4 cellular contexts compared by ENCODE assay signal in genomic region chrX:13186643-13187042, GRCh38.
A peak's percentile ranks its signal among the peaks of the same experiment; 100 is the strongest.
DNase-seq lines count a peak whose midpoint lies in the region; ATAC-seq, FAIRE-seq and TF ChIP-seq lines count a peak whose summit lies in the region.
"Not testable (repeated sequence)": the region's sequence is repeated elsewhere in the genome, so short reads cannot be mapped to it uniquely, and the experiment has no call there.

No MANE protein-coding gene starts in this region.

- DNase-seq in A549 (ENCODE audit: low read depth in 1 of 2, low spot score in 1 of 2); GM12891 (ENCODE audit: insufficient read length, low spot score); K562 (ENCODE audit: extremely low read depth in 1 of 4, low spot score in 3 of 4): not testable (repeated sequence)

- H3K79me2 ChIP-seq in K562 (ENCODE audit: control insufficient read depth, insufficient read depth, low read length) = not testable (repeated sequence)

- WGBS in A549 (ENCODE audit: missing lambda C conversion rate) = 67% methylated on average over 3 of the region's 3 CpGs
- 24% methylated on average over 3 of the region's 3 CpGs for WGBS in K562 (ENCODE audit: insufficient coverage, low coverage, missing lambda C conversion rate)

- TF ChIP-seq RAD21 in A549 (conservative IDR thresholded peaks at IDR 0.05 in 1 of 2, IDR thresholded peaks at IDR 0.05 in 1 of 2); K562 (CRISPR knock-in tag; conservative IDR thresholded peaks at IDR 0.05 in 1 of 2, IDR thresholded peaks at IDR 0.05 in 1 of 2): not testable (repeated sequence)

- FAIRE-seq in A549 (lab: Jason Lieb, UNC) (peak; percentile 18), GM12891 (lab: Jason Lieb, UNC) (peak; percentile 51)
- not testable (repeated sequence) for FAIRE-seq in K562 (lab: Jason Lieb, UNC)

- not testable (repeated sequence) for BruUV-seq in K562 (replicated peaks; lab: Mats Ljungman, UMichigan)

- H4K20me1 ChIP-seq in K562 (replicated peaks; ENCODE audit: control insufficient read depth, insufficient read depth, low read length) = not testable (repeated sequence)

- not testable (repeated sequence) for TF ChIP-seq POLR2A in A549 (IDR thresholded peaks at IDR 0.05; ENCODE audit: low read length); GM12891 (IDR thresholded peaks at IDR 0.05; ENCODE audit: low read depth, low read length); K562 (conservative IDR thresholded peaks at IDR 0.05)

- in situ Hi-C loops in K562 (cut with MboI) = not testable (repeated sequence)

- POLR2A ChIA-PET in A549 (lab: Yijun Ruan, JAX); HEK293 (lab: Yijun Ruan, JAX); K562 (lab: Yijun Ruan, JAX): not testable (repeated sequence)

- not testable (repeated sequence) for H3K27me3 ChIP-seq in K562 (ENCODE audit: control insufficient read depth in 2 of 2, insufficient read depth in 2 of 2, low read length in 2 of 2)

- not testable (repeated sequence) for TF ChIP-seq EP300 in A549 (IDR thresholded peaks at IDR 0.05); K562 (IDR thresholded peaks at IDR 0.05; ENCODE audit: low read length)

- H3K9ac ChIP-seq in K562 (ENCODE audit: insufficient read depth in 1 of 2, low read depth in 2 of 2, low read length in 2 of 2) = not testable (repeated sequence)

- H3K27ac ChIP-seq in A549; HEK293 (ENCODE audit: extremely low read depth, low read depth, low read length); K562 (ENCODE audit: extremely low read depth, low read depth, low read length): not testable (repeated sequence)

- not testable (repeated sequence) for H3K4me2 ChIP-seq in A549; K562 (ENCODE audit: insufficient read depth, low read length)

- peaks cover 11% of the 10 kb centered on the region; the same call in 2 of the 3 replicates for H3K4me1 ChIP-seq in A549
- H3K4me1 ChIP-seq in HEK293 (ENCODE audit: control insufficient read depth, insufficient read depth, low read length) = peaks cover 14% of the 10 kb centered on the region; the same call in 1 of the 2 replicates
- H3K4me1 ChIP-seq in K562 (replicated peaks in 1 of 2; ENCODE audit: control insufficient read depth in 2 of 2, insufficient read depth in 2 of 2, low read length in 2 of 2) = not testable (repeated sequence)

- H3K9me3 ChIP-seq in A549; HEK293 (ENCODE audit: control insufficient read depth, insufficient read depth, low read depth, low read length); K562 (replicated peaks; ENCODE audit: control insufficient read depth, insufficient read depth, low read depth, low read length): not testable (repeated sequence)

- not testable (repeated sequence) for H3K4me3 ChIP-seq in A549; HEK293 (ENCODE audit: low read depth, low read length); K562

- not testable (repeated sequence) for H2AFZ ChIP-seq in K562 (ENCODE audit: low read depth, low read length)

- H3K9me1 ChIP-seq in K562 (ENCODE audit: control insufficient read depth, insufficient read depth, low read length) = not testable (repeated sequence)

- intact Hi-C loops in K562 (cut with micrococcal nuclease) = not testable (repeated sequence)

- H3K36me3 ChIP-seq in HEK293 (ENCODE audit: control insufficient read depth in 2 of 2, insufficient read depth in 1 of 2, low read length in 2 of 2); K562 (ENCODE audit: control insufficient read depth, insufficient read depth, low read length): not testable (repeated sequence)

- CTCF ChIA-PET in A549 (lab: Yijun Ruan, JAX); K562 (lab: Yijun Ruan, JAX; ENCODE audit: low intra/inter-chr PET ratio): not testable (repeated sequence)
- CTCF ChIA-PET in HEK293 (lab: Yijun Ruan, JAX) = interaction anchor here (0.9 to 1.0 kb wide), 2 partner anchors 24 to 373 kb away, joined by 3 to 5 read pairs; no protein-coding TSS in a partner anchor

- not testable (repeated sequence) for ATAC-seq in A549, K562

- TF ChIP-seq CTCF in A549 (IDR thresholded peaks at IDR 0.05); HEK293 (tag by site-specific recombination; IDR thresholded peaks at IDR 0.05); K562 (IDR thresholded peaks at IDR 0.05 in 2 of 3, conservative IDR thresholded peaks at IDR 0.05 in 1 of 3; ENCODE audit: insufficient read depth in 2 of 3, low read depth in 1 of 3, low read length in 3 of 3): not testable (repeated sequence)

TF ChIP-seq in HEK293, 187 proteins besides CTCF, POLR2A, EP300 and RAD21:
- peak; percentile 80 for TF ChIP-seq ZNF146 (tag by site-specific recombination; IDR thresholded peaks at IDR 0.05)

TF ChIP-seq in K562, 482 proteins besides CTCF, POLR2A, EP300 and RAD21:
- peak; percentile 94 for TF ChIP-seq ZNF146 (CRISPR knock-in tag; IDR thresholded peaks at IDR 0.05; ENCODE audit: unreplicated experiment)
